Comparison of ENCODE assay signal across 12 cellular contexts in genomic region chr14:29925106-29925722, GRCh38. TPM values are rescaled to one million over a fixed set of nuclear protein-coding genes. Genes with fewer than 3 reads are reported as not detected.
DNase-seq lines count a peak whose midpoint lies in the region; ATAC-seq and TF ChIP-seq lines count a peak whose summit lies in the region.
"Had no signal": no experiment of that assay in that cellular context is flagged by ENCODE, and none has a peak within 500 bp of the region (broad histone marks: within the 10 kb centered on the region; RNA-seq: fewer than 3 reads in every experiment).

No MANE protein-coding gene starts in this region.

- H3K27ac ChIP-seq in HUES64 (ENCODE audit: low read depth, low read length) = no peak overlapping the region

- TF ChIP-seq CTCF in nephron (IDR thresholded peaks at IDR 0.05; ENCODE audit: unreplicated experiment in 3 of 3) (no peak), mucosa of descending colon (IDR thresholded peaks at IDR 0.05) (no peak)

- peaks cover 27% of the 10 kb centered on the region for H3K4me1 Mint-ChIP-seq in nephron

- H3K27ac Mint-ChIP-seq in nephron = peak overlapping the region in 1 of 3 experiments; percentile 12
- H3K27ac Mint-ChIP-seq: activated CD4-positive, alpha-beta T cell treated with anti-CD3 and anti-CD28 coated beads, Interleukin-2, amount 10 ng/mL, durations not matched to agents 24 days and 14 days had no signal

- H3K9me3 Mint-ChIP-seq in nephron = no peaks in the 10 kb centered on the region
- H3K9me3 Mint-ChIP-seq: activated CD4-positive, alpha-beta T cell treated with anti-CD3 and anti-CD28 coated beads, Interleukin-2, amount 10 ng/mL, durations not matched to agents 24 days and 14 days had no signal

- H3K27me3 ChIP-seq in HUES64 (ENCODE audit: insufficient read depth, low read length) = peaks cover 54% of the 10 kb centered on the region

- 51% methylated on average over 4 of the region's 5 CpGs for WGBS in HUES64

- peak overlapping the region; percentile 74; the same call in 1 of the 2 replicates for H3K4me3 ChIP-seq in HUES64 (ENCODE audit: low read length)
- H3K4me3 ChIP-seq in mucosa of descending colon = no peak overlapping the region

- peaks cover 21% of the 10 kb centered on the region for H3K4me1 ChIP-seq in HUES64 (ENCODE audit: insufficient read depth, low read length)
- peaks cover 9% of the 10 kb centered on the region for H3K4me1 ChIP-seq in mucosa of descending colon (ENCODE audit: low read depth)

- DNase-seq in AG20443 (ENCODE audit: low spot score) = peak; percentile 55
- DNase-seq in dedifferentiated amniotic fluid mesenchymal stem cell (ENCODE audit: extremely low spot score) = peak; percentile 37
- no peak for DNase-seq in anterior cingulate cortex (lab: John Stamatoyannopoulos, UW)
- DNase-seq in mucosa of descending colon = no peak
- no peak for DNase-seq in cerebellar cortex (ENCODE audit: low spot score)
- DNase-seq in NCI-H1092 treated with DMSO at 0.1 percent for 48 hours (lab: John Stamatoyannopoulos, UW) = no peak
- DNase-seq: activated CD4-positive, alpha-beta T cell treated with anti-CD3 and anti-CD28 coated beads, Interleukin-2, amount 10 ng/mL, durations not matched to agents 24 days and 14 days; activated naive CD4-positive, alpha-beta T cell treated with Interleukin-2 at 50 U/mL for 16 hours; left cardiac atrium; NCI-H1436 had no signal

- ATAC-seq in mucosa of descending colon = no peak
- ATAC-seq: left cardiac atrium had no signal

- intact Hi-C loops in mucosa of descending colon (cut with DNase I, micrococcal nuclease) = no loop called here

- H3K9ac ChIP-seq in HUES64 (ENCODE audit: low read depth, low read length) = no peak overlapping the region

- H3K36me3 ChIP-seq in HUES64 (ENCODE audit: insufficient read depth, low read length) = no peaks in the 10 kb centered on the region
- H3K36me3 ChIP-seq in mucosa of descending colon (ENCODE audit: low read depth) = no peaks in the 10 kb centered on the region

- no peaks in the 10 kb centered on the region for H3K9me3 ChIP-seq in HUES64 (ENCODE audit: insufficient read depth, low read depth, low read length)
- no peaks in the 10 kb centered on the region for H3K9me3 ChIP-seq in mucosa of descending colon

- H3K4me3 Mint-ChIP-seq in nephron = peak overlapping the region; percentile 96 to 98 (median 98)
- H3K4me3 Mint-ChIP-seq: activated CD4-positive, alpha-beta T cell treated with anti-CD3 and anti-CD28 coated beads, Interleukin-2, amount 10 ng/mL, durations not matched to agents 24 days and 14 days had no signal

- H3K36me3 Mint-ChIP-seq in nephron (ENCODE audit: low read depth) = no peaks in the 10 kb centered on the region

- peaks cover 3% of the 10 kb centered on the region for H3K27me3 Mint-ChIP-seq in nephron (ENCODE audit: low read depth)

RNA-seq across cellular contexts. Expression of gene PRKD1, which starts 2.4 kb away (rescaled TPM):
- polyA plus RNA-seq in HUES64 (2013, experiment 1 of 2) = 3.9 TPM
- polyA plus RNA-seq in HUES64 (2013, experiment 2 of 2) = 4.0 TPM
- 10 to 100 TPM in 1 of 3 donors, 1 to 10 TPM in 1, under 1 TPM in 1; 0.93 to 10.2 (median 3.1) TPM for total RNA-seq in mucosa of descending colon
- total RNA-seq: activated CD4-positive, alpha-beta T cell treated with anti-CD3 and anti-CD28 coated beads, Interleukin-2, amount 10 ng/mL, durations not matched to agents 24 days and 14 days had no signal

Comparison
In these comparisons a context has a peak if more than half of its experiments do, and no peak if none do; other contexts are left out.
1. DNase-seq: peak in AG20443 (single experiment) and dedifferentiated amniotic fluid mesenchymal stem cell (single experiment); none in anterior cingulate cortex (0 of 58), mucosa of descending colon (0 of 3), cerebellar cortex (single experiment) and NCI-H1092 treated with DMSO at 0.1 percent for 48 hours (single experiment).